In the genomic region with DNA sequence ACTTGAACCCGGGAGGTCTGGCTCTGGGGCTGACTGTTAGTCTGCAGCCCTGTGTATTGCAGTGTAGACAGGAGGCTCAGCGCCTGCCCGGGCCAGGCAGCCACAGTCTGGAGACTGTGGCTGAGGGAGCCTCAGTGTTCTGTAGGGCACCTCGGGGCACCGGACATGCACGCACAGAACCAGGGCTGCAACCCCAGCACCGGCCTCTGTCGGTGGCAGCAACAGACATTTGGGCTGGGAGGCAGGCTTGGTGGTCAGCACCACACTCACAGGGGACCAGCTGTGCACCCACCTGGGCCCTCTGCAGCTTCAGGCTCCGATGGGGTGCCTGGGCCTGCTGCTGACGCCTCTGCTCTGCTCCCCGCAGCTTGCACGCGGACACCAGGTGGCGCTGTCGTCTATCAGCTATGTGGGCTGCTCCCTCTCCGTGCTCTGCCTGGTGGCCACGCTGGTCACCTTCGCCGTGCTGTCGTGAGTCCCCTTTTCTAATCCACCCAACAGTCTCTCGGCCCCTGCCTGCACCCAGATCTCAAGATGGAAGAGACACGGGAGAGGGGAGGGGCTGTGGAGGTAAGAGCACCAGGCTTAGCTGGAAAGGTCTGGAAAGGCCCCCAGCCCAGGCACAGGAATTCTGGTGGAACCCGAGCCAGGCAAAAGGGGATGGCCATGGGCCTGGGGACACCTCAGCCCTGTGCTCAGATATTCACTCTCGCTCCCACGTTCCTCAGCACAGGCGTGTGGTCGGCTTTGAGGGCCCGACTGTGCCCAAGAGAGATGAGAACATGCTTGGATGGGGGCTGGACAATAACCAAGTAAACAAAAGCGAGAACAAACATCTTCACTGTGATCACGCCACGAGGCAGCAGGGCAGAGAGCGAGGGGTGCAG, we compare ENCODE assay signal across 8 cellular contexts.
DNase-seq lines count a peak whose midpoint lies in the region; ATAC-seq lines count a peak whose summit lies in the region.

No MANE protein-coding gene starts in this region.

- DNase-seq in NCI-H2081 (lab: John Stamatoyannopoulos, UW): peak; percentile 42 to 72
- no peak for DNase-seq in NCI-H2081 treated with DMSO at 0.1 percent for 48 hours (lab: John Stamatoyannopoulos, UW)
- DNase-seq in NCI-H2196 treated with DMSO at 0.1 percent for 48 hours (lab: John Stamatoyannopoulos, UW; ENCODE audit: unreplicated experiment): peak; percentile 54
- DNase-seq in activated CD4-positive, CD25-positive, alpha-beta regulatory T cell treated with anti-CD3 and anti-CD28 coated beads, Interleukin-2, amount 50 U/mL, for 72 hours: peak; percentile 84
- peak; percentile 57 for DNase-seq in central memory CD4-positive, alpha-beta T cell
- DNase-seq in left colon: peak; percentile 75 to 92
- DNase-seq in stimulated activated CD4-positive, alpha-beta T cell treated with anti-CD3 and anti-CD28 coated beads, Interleukin-4, amount 100 ng/mL, for 4 hours: peak; percentile 69 to 86

- intact Hi-C loops in left colon (cut with DNase I, micrococcal nuclease): no loop called here

- peak; percentile 46 for ATAC-seq in HG02884 (IDR thresholded peaks at IDR 0.05; ENCODE audit: unreplicated experiment)
- peak; percentile 91 for ATAC-seq in left colon
